12 cellular contexts compared by ENCODE assay signal in genomic region chr4:38930199-38930598, GRCh38.
DNase-seq lines count a peak whose midpoint lies in the region; ATAC-seq and TF ChIP-seq lines count a peak whose summit lies in the region.
"Had no signal": no experiment of that assay in that cellular context is flagged by ENCODE, and none has a peak within 500 bp of the region (broad histone marks: within the 10 kb centered on the region; RNA-seq: fewer than 3 reads in every experiment).

No MANE protein-coding gene starts in this region.

- no peaks in the 10 kb centered on the region for H3K79me2 ChIP-seq in hepatocyte
- no peaks in the 10 kb centered on the region for H3K79me2 ChIP-seq in Karpas-422 (ENCODE audit: low read length)

- H3K4me2 ChIP-seq in hepatocyte (no peak overlapping the region), Karpas-422 (ENCODE audit: low read depth, low read length, poor library complexity, severe bottlenecking) (no peak overlapping the region)

- WGBS in hepatocyte (ENCODE audit: low lambda C conversion rate, missing lambda C conversion rate) = 39% methylated on average over 1 of the region's 1 CpG

- intact Hi-C loops in left ventricle myocardium superior (cut with micrococcal nuclease) = no loop called here

- peak; percentile 59 for ATAC-seq in GM18909 (IDR thresholded peaks at IDR 0.05; ENCODE audit: poor library complexity, unreplicated experiment)
- ATAC-seq in HG03066 (IDR thresholded peaks at IDR 0.05; ENCODE audit: low read depth, unreplicated experiment) = peak; percentile 78
- no peak for ATAC-seq in left ventricle myocardium superior
- ATAC-seq in GM21737 (IDR thresholded peaks at IDR 0.05; ENCODE audit: unreplicated experiment) = no peak

- H3K4me1 ChIP-seq in hepatocyte (ENCODE audit: insufficient read depth) (no peaks in the 10 kb centered on the region), Karpas-422 (ENCODE audit: low read length) (no peaks in the 10 kb centered on the region)

- H3K36me3 ChIP-seq in GM06990 (ENCODE audit: control insufficient read depth, insufficient read depth, low read length) (no peaks in the 10 kb centered on the region), hepatocyte (replicated peaks; ENCODE audit: insufficient read depth, low read depth) (no peaks in the 10 kb centered on the region), Karpas-422 (ENCODE audit: insufficient read depth, low read length) (no peaks in the 10 kb centered on the region)

- H2AFZ ChIP-seq in hepatocyte (no peak overlapping the region), Karpas-422 (ENCODE audit: low read length) (no peak overlapping the region)

- H3K9me2 ChIP-seq in hepatocyte (replicated peaks; ENCODE audit: insufficient read depth) (no peaks in the 10 kb centered on the region), Karpas-422 (replicated peaks; ENCODE audit: insufficient read depth, low read length) (no peaks in the 10 kb centered on the region)

- H3K4me3 ChIP-seq in GM06990 (replicated peaks; ENCODE audit: low read depth, low read length) = no peak overlapping the region
- no peak overlapping the region for H3K4me3 ChIP-seq in hepatocyte
- H3K4me3 ChIP-seq in Karpas-422 (ENCODE audit: low read length) = no peak overlapping the region

- H3K9ac ChIP-seq in Karpas-422 (ENCODE audit: low read length) = no peak overlapping the region

- no peak overlapping the region for H3K27ac ChIP-seq in hepatocyte
- H3K27ac ChIP-seq in Karpas-422 (ENCODE audit: low read length) = no peak overlapping the region

- peak; percentile 55 for DNase-seq in GM06990 (ENCODE audit: extremely low read depth, insufficient read length)
- DNase-seq in hepatocyte (ENCODE audit: low spot score) = peak; percentile 10
- no peak for DNase-seq in GOT3 (lab: John Stamatoyannopoulos, UW)
- DNase-seq in left ventricle myocardium superior = no peak
- no peak for DNase-seq in Karpas-422
- DNase-seq: foreskin fibroblast, kidney, NCI-H446, small intestine had no signal

- TF ChIP-seq CTCF in GM06990 (IDR thresholded peaks at IDR 0.05; ENCODE audit: insufficient read depth, low read length, poor library complexity, severe bottlenecking) (no peak), hepatocyte (IDR thresholded peaks at IDR 0.05; ENCODE audit: poor library complexity) (no peak)

- no peaks in the 10 kb centered on the region for H4K20me1 ChIP-seq in hepatocyte (ENCODE audit: insufficient read depth, poor library complexity, severe bottlenecking)
- no peaks in the 10 kb centered on the region for H4K20me1 ChIP-seq in Karpas-422 (ENCODE audit: insufficient read depth, low read depth, low read length)

- H3K27me3 ChIP-seq in GM06990 (replicated peaks; ENCODE audit: control insufficient read depth, insufficient read depth, low read length) (no peaks in the 10 kb centered on the region), hepatocyte (no peaks in the 10 kb centered on the region), Karpas-422 (ENCODE audit: low read length) (no peaks in the 10 kb centered on the region)

- no peaks in the 10 kb centered on the region for H3K9me3 ChIP-seq in hepatocyte (ENCODE audit: low read depth)
- H3K9me3 ChIP-seq in Karpas-422 (ENCODE audit: low read length) = no peaks in the 10 kb centered on the region

Comparison
In these comparisons a context has a peak if more than half of its experiments do, and no peak if none do; other contexts are left out.
1. DNase-seq: peak in GM06990 (single experiment) and hepatocyte (single experiment); none in GOT3 (single experiment), left ventricle myocardium superior (single experiment) and Karpas-422 (single experiment).
2. ATAC-seq: peak in GM18909 (single experiment) and HG03066 (single experiment); none in left ventricle myocardium superior (single experiment) and GM21737 (single experiment).